In genomic region chr3:17412950-17413530, GRCh38 we compare ENCODE assay signal across 8 cellular contexts.
A peak's percentile ranks its signal among the peaks of the same experiment; 100 is the strongest.
DNase-seq lines count a peak whose midpoint lies in the region; ATAC-seq and TF ChIP-seq lines count a peak whose summit lies in the region.

No MANE protein-coding gene starts in this region.

- no peak overlapping the region for H2BK12ac ChIP-seq in mesenchymal stem cell (ENCODE audit: low read length in 2 of 2)

- no peak overlapping the region for H3K9ac ChIP-seq in mesenchymal stem cell (ENCODE audit: low read length)

- H3K36me3 ChIP-seq in PC-9 (ENCODE audit: low read depth) (no peaks in the 10 kb centered on the region), mesenchymal stem cell (ENCODE audit: control insufficient read depth in 1 of 2, insufficient read depth in 2 of 2, low read depth in 1 of 2, low read length in 2 of 2) (no peaks in the 10 kb centered on the region)

- no peak overlapping the region for H3K4ac ChIP-seq in mesenchymal stem cell (ENCODE audit: low read depth in 1 of 2, low read length in 2 of 2)

- no peak for TF ChIP-seq EP300 in Ishikawa (IDR thresholded peaks at IDR 0.05; ENCODE audit: borderline replicate concordance)

- H3K9me2 ChIP-seq in PC-9 (ENCODE audit: insufficient read depth), result no peaks in the 10 kb centered on the region

- no peak overlapping the region for H2AK5ac ChIP-seq in mesenchymal stem cell (ENCODE audit: low read length, severe bottlenecking)

- TF ChIP-seq CTCF in PC-9 (conservative IDR thresholded peaks at IDR 0.05), result peak; percentile 91

- H2AFZ ChIP-seq in PC-9 (no peak overlapping the region), mesenchymal stem cell (ENCODE audit: low read depth, low read length) (no peak overlapping the region)

- no peaks in the 10 kb centered on the region; the same call in 1 of the 2 replicates for H3K9me3 ChIP-seq in PC-9 (ENCODE audit: insufficient read depth, low read depth)
- no peaks in the 10 kb centered on the region for H3K9me3 ChIP-seq in mesenchymal stem cell (ENCODE audit: control insufficient read depth, low read length)

- H3K27ac ChIP-seq in PC-9 (no peak overlapping the region), mesenchymal stem cell (ENCODE audit: low read length, poor library complexity, severe bottlenecking) (no peak overlapping the region)

- POLR2A ChIA-PET in PC-9 (lab: Charles Lee; ENCODE audit: unreplicated experiment), result no interaction called here

- H3K27ac Mint-ChIP-seq in activated naive CD4-positive, alpha-beta T cell treated with anti-CD3 and anti-CD28 coated beads, Interleukin-2, amount 50 U/mL, for 72 hours, result no peak overlapping the region

- H3K4me1 ChIP-seq in PC-9 (replicated peaks; ENCODE audit: insufficient read depth) (no peaks in the 10 kb centered on the region), mesenchymal stem cell (ENCODE audit: control insufficient read depth, insufficient read depth, low read depth, low read length) (no peaks in the 10 kb centered on the region)

- H2BK15ac ChIP-seq in mesenchymal stem cell (ENCODE audit: low read depth, poor library complexity, severe bottlenecking), result no peak overlapping the region

- ATAC-seq in activated naive CD4-positive, alpha-beta T cell treated with anti-CD3 and anti-CD28 coated beads, Interleukin-2, amount 50 U/mL, for 72 hours, result peak; percentile 41 to 67
- ATAC-seq in GM21723 (IDR thresholded peaks at IDR 0.05; ENCODE audit: unreplicated experiment), result peak; percentile 90

- no peaks in the 10 kb centered on the region for H3K79me2 ChIP-seq in PC-9 (ENCODE audit: low read depth)

- no peaks in the 10 kb centered on the region for H4K20me1 ChIP-seq in PC-9 (ENCODE audit: insufficient read depth)

- no peak overlapping the region for H4K91ac ChIP-seq in mesenchymal stem cell (ENCODE audit: low read length)

- no peak overlapping the region for H3K23ac ChIP-seq in mesenchymal stem cell (ENCODE audit: low read length in 2 of 2)

- H3K18ac ChIP-seq in mesenchymal stem cell (ENCODE audit: low read depth in 1 of 2, low read length in 2 of 2), result no peak overlapping the region

- no peaks in the 10 kb centered on the region for H3K9me3 Mint-ChIP-seq in activated naive CD4-positive, alpha-beta T cell treated with anti-CD3 and anti-CD28 coated beads, Interleukin-2, amount 50 U/mL, for 72 hours

- no peak overlapping the region for H3K14ac ChIP-seq in mesenchymal stem cell (ENCODE audit: low read length in 2 of 2)

- H3K4me2 ChIP-seq in PC-9, result no peak overlapping the region
- no peak overlapping the region for H3K4me2 ChIP-seq in mesenchymal stem cell (ENCODE audit: low read length, poor library complexity, severe bottlenecking)

- TF ChIP-seq RAD21 in Ishikawa (IDR thresholded peaks at IDR 0.05; ENCODE audit: low read depth), result peak; percentile 82

- no TSS peak for BruUV-seq in PC-9 (replicated peaks; lab: Mats Ljungman, UMichigan)

- DNase-seq in activated naive CD4-positive, alpha-beta T cell treated with anti-CD3 and anti-CD28 coated beads, Interleukin-2, amount 50 U/mL, for 72 hours (ENCODE audit: low spot score in 2 of 2), result peak in 1 of 2 donors; percentile 12
- no peak for DNase-seq in activated naive CD4-positive, alpha-beta T cell treated with anti-CD3 and anti-CD28 coated beads, Interleukin-2, amount 50 U/mL, for 16 hours
- DNase-seq in PC-9 (peak in 1 of 2 experiments; percentile 8), dedifferentiated amniotic fluid mesenchymal stem cell (ENCODE audit: extremely low spot score) (peak; percentile 67), mesenchymal stem cell (peak; percentile 66), NCI-H187 treated with DMSO at 0.1 percent for 48 hours (lab: John Stamatoyannopoulos, UW) (no peak)

- no peak overlapping the region for H4K8ac ChIP-seq in mesenchymal stem cell (ENCODE audit: low read length)

- no peaks in the 10 kb centered on the region for H3K27me3 ChIP-seq in PC-9 (ENCODE audit: insufficient read depth, low read depth)
- no peaks in the 10 kb centered on the region for H3K27me3 ChIP-seq in mesenchymal stem cell (ENCODE audit: control insufficient read depth in 1 of 2, insufficient read depth in 1 of 2, low read length in 2 of 2)

- CTCF ChIA-PET in PC-9 (lab: Charles Lee), result interaction anchor here (1.1 kb wide), 1 partner anchor 11 kb away, joined by 3 read pairs; no protein-coding TSS in a partner anchor

- H3K4me3 ChIP-seq in PC-9 (no peak overlapping the region), mesenchymal stem cell (ENCODE audit: insufficient read depth in 1 of 2, low read depth in 1 of 2, low read length in 2 of 2) (no peak overlapping the region)

- H3K79me1 ChIP-seq in mesenchymal stem cell (replicated peaks; ENCODE audit: low read length, poor library complexity, severe bottlenecking), result no peaks in the 10 kb centered on the region

- intact Hi-C loops in PC-9 (cut with micrococcal nuclease; ENCODE audit: unreplicated experiment), result loop anchor here (1.0 to 10.0 kb wide), 3 partner anchors 156 to 1118 kb away; no protein-coding TSS in a partner anchor

- H2BK120ac ChIP-seq in mesenchymal stem cell (ENCODE audit: low read depth, low read length), result no peak overlapping the region

- no peak overlapping the region for H2BK5ac ChIP-seq in mesenchymal stem cell (ENCODE audit: low read depth, low read length, poor library complexity, severe bottlenecking)

- no peaks in the 10 kb centered on the region for H3F3A ChIP-seq in PC-9 (ENCODE audit: insufficient read depth, low read depth)

- H3K36me3 Mint-ChIP-seq in activated naive CD4-positive, alpha-beta T cell treated with anti-CD3 and anti-CD28 coated beads, Interleukin-2, amount 50 U/mL, for 72 hours, result no peaks in the 10 kb centered on the region

TF ChIP-seq in Ishikawa, 13 proteins besides CTCF, POLR2A, EP300 and RAD21:
- TF ChIP-seq EGR1 (IDR thresholded peaks at IDR 0.05) (no peak), YY1 (IDR thresholded peaks at IDR 0.05; ENCODE audit: low read depth) (no peak), USF1 (IDR thresholded peaks at IDR 0.05) (no peak), TAF1 (IDR thresholded peaks at IDR 0.05; ENCODE audit: low read depth) (no peak), FOXM1 (IDR thresholded peaks at IDR 0.05; ENCODE audit: borderline replicate concordance, low read depth) (no peak), CEBPB (IDR thresholded peaks at IDR 0.05) (no peak), TCF12 (IDR thresholded peaks at IDR 0.05; ENCODE audit: low read depth) (no peak)

Comparison
In these comparisons a context has a peak if more than half of its experiments do, and no peak if none do; other contexts are left out.
1. DNase-seq: peak in dedifferentiated amniotic fluid mesenchymal stem cell (single experiment) and mesenchymal stem cell (single experiment); none in activated naive CD4-positive, alpha-beta T cell treated with anti-CD3 and anti-CD28 coated beads, Interleukin-2, amount 50 U/mL, for 16 hours (single experiment) and NCI-H187 treated with DMSO at 0.1 percent for 48 hours (single experiment).